8 cellular contexts compared by ENCODE assay signal in the genomic region with DNA sequence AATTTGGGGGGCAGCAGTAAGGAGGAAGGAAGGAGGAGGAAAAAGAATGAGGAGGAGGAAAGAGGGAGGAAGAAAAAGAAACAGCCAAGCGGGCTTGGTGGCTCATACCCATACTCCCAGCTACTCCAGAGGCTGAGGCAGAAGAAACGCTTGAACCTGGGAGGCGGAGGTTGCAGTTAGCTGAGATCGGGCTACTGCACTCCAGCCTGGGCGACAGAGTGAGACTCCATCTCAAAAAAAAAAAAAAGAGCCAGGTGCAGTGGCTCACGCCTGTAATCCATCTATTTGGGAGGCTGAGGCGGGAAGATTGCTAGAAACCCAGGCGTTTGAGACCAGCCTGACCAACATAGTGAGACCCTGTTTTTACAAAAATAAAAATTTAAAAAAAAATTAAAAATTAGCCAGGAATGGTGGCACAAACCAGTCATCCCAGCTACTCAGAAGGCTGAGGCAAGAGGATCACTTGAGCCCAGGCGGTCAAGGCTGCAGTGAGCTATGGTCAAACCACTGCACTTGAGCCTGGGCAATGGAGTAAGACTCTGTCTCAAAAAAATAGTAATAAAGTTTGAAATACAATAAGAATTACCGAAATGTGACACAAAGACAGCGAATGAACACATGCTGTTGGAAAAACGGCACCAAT. TPM values are rescaled to one million over a fixed set of nuclear protein-coding genes. Genes with fewer than 3 reads are reported as not detected.
A peak's percentile ranks its signal among the peaks of the same experiment; 100 is the strongest.
DNase-seq lines count a peak whose midpoint lies in the region; ATAC-seq and TF ChIP-seq lines count a peak whose summit lies in the region.

No MANE protein-coding gene starts in this region.

- BruUV-seq in mammary epithelial cell (replicated peaks; lab: Mats Ljungman, UMichigan) = no TSS peak

- H3K27ac ChIP-seq in DND-41 (ENCODE audit: low read length) (peak overlapping the region; percentile 59; the same call in 1 of the 2 replicates), HUES6 (ENCODE audit: low read depth, low read length) (no peak overlapping the region), mammary epithelial cell (ENCODE audit: insufficient read depth, low read depth, low read length) (peak overlapping the region; percentile 25)

- H3K9ac ChIP-seq in DND-41 (ENCODE audit: low read depth, low read length) = peak overlapping the region; percentile 40
- H3K9ac ChIP-seq in HUES6 (ENCODE audit: low read length) = peak overlapping the region; percentile 26
- no peak overlapping the region for H3K9ac ChIP-seq in mammary epithelial cell (ENCODE audit: insufficient read depth, low read length)

- H2AFZ ChIP-seq in DND-41 (ENCODE audit: low read depth, low read length) = peak overlapping the region; percentile 78
- H2AFZ ChIP-seq in mammary epithelial cell (ENCODE audit: low read depth, low read length) = peak overlapping the region; percentile 90

- H3K4me3 ChIP-seq in DND-41 (ENCODE audit: low read depth in 1 of 2, low read length in 2 of 2) = peak overlapping the region in 1 of 2 experiments; percentile 53; a peak in 2 of 4 replicates
- peak overlapping the region; percentile 51 for H3K4me3 ChIP-seq in HUES6 (ENCODE audit: low read depth, low read length)
- peak overlapping the region; percentile 34 to 53 (median 36) for H3K4me3 ChIP-seq in mammary epithelial cell (replicated peaks in 1 of 3; ENCODE audit: insufficient read depth in 1 of 3, low read depth in 2 of 3, low read length in 3 of 3)

- TF ChIP-seq CTCF in DND-41 (IDR thresholded peaks at IDR 0.05; ENCODE audit: borderline replicate concordance, extremely low read depth, low read length, poor library complexity, severe bottlenecking) (no peak), mammary epithelial cell (conservative IDR thresholded peaks at IDR 0.05 in 1 of 2, IDR thresholded peaks at IDR 0.05 in 1 of 2; ENCODE audit: extremely low read depth in 1 of 2, insufficient read depth in 1 of 2, low read depth in 1 of 2, low read length in 2 of 2) (no peak)

- H3K4me1 Mint-ChIP-seq in natural killer cell treated with Interleukin-12 subunit alpha and Interleukin-12 subunit beta and Interleukin-15 and Interleukin-18, amount 100 ng/mL, for 72 hours (ENCODE audit: low read depth in 2 of 2) = peaks cover 10 to 12% of the 10 kb centered on the region in 2 donors

- CTCF ChIA-PET in mammary epithelial cell (lab: Charles Lee; ENCODE audit: low non-redundant PET) = interaction anchor here (0.6 kb wide), 1 partner anchor 98 kb away, joined by 4 read pairs; no protein-coding TSS in a partner anchor

- H3K4me2 ChIP-seq in DND-41 (ENCODE audit: insufficient read depth, low read length) (peak overlapping the region; percentile 80), mammary epithelial cell (ENCODE audit: insufficient read depth, low read depth, low read length) (peak overlapping the region; percentile 78)

- no peaks in the 10 kb centered on the region for H3K79me2 ChIP-seq in DND-41 (ENCODE audit: insufficient read depth, low read length)
- H3K79me2 ChIP-seq in mammary epithelial cell (ENCODE audit: insufficient read depth, low read length) = no peaks in the 10 kb centered on the region

- DNase-seq in DND-41 = no peak
- DNase-seq in mammary epithelial cell = no peak
- DNase-seq in natural killer cell treated with Interleukin-12 subunit alpha and Interleukin-12 subunit beta and Interleukin-15 and Interleukin-18, amount 100 ng/mL, for 72 hours (ENCODE audit: low spot score) = no peak
- no peak for DNase-seq in SW480 (ENCODE audit: low spot score)
- DNase-seq in ureter (ENCODE audit: low spot score) = no peak
- DNase-seq in foreskin melanocyte = no peak
- no peak for DNase-seq in stimulated activated CD8-positive, alpha-beta memory T cell treated with anti-CD3 and anti-CD28 coated beads, Interleukin-4, amount 100 ng/mL, for 48 hours

- H3K27me3 Mint-ChIP-seq in natural killer cell treated with Interleukin-12 subunit alpha and Interleukin-12 subunit beta and Interleukin-15 and Interleukin-18, amount 100 ng/mL, for 72 hours = no peaks in the 10 kb centered on the region

- ATAC-seq in DND-41 (ENCODE audit: insufficient read depth, low read depth) = peak; percentile 20; the same call in 2 of the 3 replicates
- ATAC-seq in natural killer cell treated with Interleukin-12 subunit alpha and Interleukin-12 subunit beta and Interleukin-15 and Interleukin-18, amount 100 ng/mL, for 72 hours = no peak

- H3K36me3 Mint-ChIP-seq in natural killer cell treated with Interleukin-12 subunit alpha and Interleukin-12 subunit beta and Interleukin-15 and Interleukin-18, amount 100 ng/mL, for 72 hours = no peaks in the 10 kb centered on the region

- H4K20me1 ChIP-seq in DND-41 (ENCODE audit: insufficient read depth, low read length) (no peaks in the 10 kb centered on the region), mammary epithelial cell (ENCODE audit: insufficient read depth, low read length) (no peaks in the 10 kb centered on the region)

- H3K27me3 ChIP-seq in DND-41 (ENCODE audit: insufficient read depth, low read length, poor library complexity) (no peaks in the 10 kb centered on the region), HUES6 (ENCODE audit: control insufficient read depth, insufficient read depth, low read length) (no peaks in the 10 kb centered on the region), mammary epithelial cell (ENCODE audit: insufficient read depth, low read length) (no peaks in the 10 kb centered on the region)

- no peaks in the 10 kb centered on the region for H3K9me3 ChIP-seq in DND-41 (ENCODE audit: insufficient read depth, low read length, severe bottlenecking)
- H3K9me3 ChIP-seq in HUES6 (ENCODE audit: control insufficient read depth, insufficient read depth, low read depth, low read length) = no peaks in the 10 kb centered on the region
- no peaks in the 10 kb centered on the region for H3K9me3 ChIP-seq in mammary epithelial cell (replicated peaks; ENCODE audit: insufficient read depth, low read length)

- H3K9me3 Mint-ChIP-seq in natural killer cell treated with Interleukin-12 subunit alpha and Interleukin-12 subunit beta and Interleukin-15 and Interleukin-18, amount 100 ng/mL, for 72 hours = no peaks in the 10 kb centered on the region

- 59% methylated on average over 11 of the region's 12 CpGs for WGBS in mammary epithelial cell (ENCODE audit: low coverage, missing lambda C conversion rate)

- dilution Hi-C loops in mammary epithelial cell (cut with HindIII; ENCODE audit: low sequenced_read_pairs) = no loop called here

- intact Hi-C loops in mammary epithelial cell (cut with micrococcal nuclease) = no loop called here

- H3K27ac Mint-ChIP-seq in natural killer cell treated with Interleukin-12 subunit alpha and Interleukin-12 subunit beta and Interleukin-15 and Interleukin-18, amount 100 ng/mL, for 72 hours = peak overlapping the region; percentile 51 to 83

- H3K36me3 ChIP-seq in DND-41 (ENCODE audit: insufficient read depth, low read length) = no peaks in the 10 kb centered on the region
- H3K36me3 ChIP-seq in HUES6 (ENCODE audit: control insufficient read depth, insufficient read depth, low read length) = no peaks in the 10 kb centered on the region
- H3K36me3 ChIP-seq in mammary epithelial cell (ENCODE audit: insufficient read depth, low read length) = no peaks in the 10 kb centered on the region

- H3K4me3 Mint-ChIP-seq in natural killer cell treated with Interleukin-12 subunit alpha and Interleukin-12 subunit beta and Interleukin-15 and Interleukin-18, amount 100 ng/mL, for 72 hours = peak overlapping the region; percentile 85

- in situ Hi-C loops in mammary epithelial cell (cut with MboI; ENCODE audit: low sequenced_read_pairs in 2 of 2) = no loop called here

- H3K4me1 ChIP-seq in DND-41 (ENCODE audit: insufficient read depth, low read length) (peaks cover 14% of the 10 kb centered on the region), HUES6 (ENCODE audit: control insufficient read depth, insufficient read depth, low read length) (peaks cover 4% of the 10 kb centered on the region; the same call in 1 of the 2 replicates), mammary epithelial cell (ENCODE audit: insufficient read depth, low read length) (peaks cover 3% of the 10 kb centered on the region)

RNA-seq across cellular contexts. Expression of a gene that starts 14.1 kb away (rescaled TPM):
- 10 to 100 TPM; 34.7 to 35.3 TPM for total RNA-seq in mammary epithelial cell
- 34.1 TPM for polyA plus RNA-seq in mammary epithelial cell
- polyA minus RNA-seq in mammary epithelial cell = 123 TPM
- 10 to 100 TPM; 45.8 to 54.7 TPM for total RNA-seq in natural killer cell treated with Interleukin-12 subunit alpha and Interleukin-12 subunit beta and Interleukin-15 and Interleukin-18, amount 100 ng/mL, for 72 hours
- 43.6 TPM for total RNA-seq in ureter

RNA-seq across cellular contexts. Expression of a gene that starts 24.9 kb away (rescaled TPM):
- total RNA-seq in mammary epithelial cell (10 to 100 TPM; 43.5 to 59.7 TPM), ureter (50.4 TPM)
- 64.7 TPM for polyA plus RNA-seq in mammary epithelial cell
- 17.2 TPM for polyA minus RNA-seq in mammary epithelial cell
- 10 to 100 TPM; 63.1 to 68.3 TPM for total RNA-seq in natural killer cell treated with Interleukin-12 subunit alpha and Interleukin-12 subunit beta and Interleukin-15 and Interleukin-18, amount 100 ng/mL, for 72 hours
